ENCODE assay signal across 7 cellular contexts in the genomic region with DNA sequence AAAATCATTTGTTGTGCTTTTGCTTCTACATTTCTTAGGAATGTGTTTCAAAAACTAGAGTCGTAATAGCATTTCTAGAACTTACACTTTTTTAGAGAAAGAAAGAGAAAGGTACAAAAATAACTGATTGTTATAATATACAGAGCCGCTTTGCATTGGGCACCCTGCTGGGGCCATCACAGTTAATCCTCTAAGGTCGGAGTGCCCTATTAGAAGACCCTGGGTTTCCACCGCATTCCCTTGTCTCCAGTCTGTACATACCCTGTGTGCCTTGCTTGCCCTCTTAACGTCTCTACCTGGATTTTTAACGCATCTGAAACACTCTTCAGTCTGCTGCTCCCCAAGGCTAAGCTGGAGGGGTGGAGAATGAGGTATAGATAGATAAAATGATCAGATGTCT. TPM values are rescaled to one million over a fixed set of nuclear protein-coding genes. Genes with fewer than 3 reads are reported as not detected.
DNase-seq lines count a peak whose midpoint lies in the region; ATAC-seq and TF ChIP-seq lines count a peak whose summit lies in the region.
"Had no signal": no experiment of that assay in that cellular context is flagged by ENCODE, and none has a peak within 500 bp of the region (broad histone marks: within the 10 kb centered on the region; RNA-seq: fewer than 3 reads in every experiment).

No MANE protein-coding gene starts in this region.

- peaks cover 11% of the 10 kb centered on the region for H3K36me3 Mint-ChIP-seq in activated CD4-positive, alpha-beta T cell treated with anti-CD3 and anti-CD28 coated beads, Interleukin-2, amount 10 ng/mL, durations not matched to agents 7 days and 5 days (ENCODE audit: low read depth)
- peaks cover 21% of the 10 kb centered on the region for H3K36me3 Mint-ChIP-seq in endothelial cell (ENCODE audit: low read depth, unreplicated experiment)

- CTCF ChIA-PET in activated CD4-positive, alpha-beta T cell treated with anti-CD3 and anti-CD28 coated beads, Interleukin-2, amount 10 ng/mL, durations not matched to agents 7 days and 5 days (lab: Charles Lee): no interaction called here

- POLR2A ChIA-PET in activated CD4-positive, alpha-beta T cell treated with anti-CD3 and anti-CD28 coated beads, Interleukin-2, amount 10 ng/mL, durations not matched to agents 7 days and 5 days (lab: Charles Lee): no interaction called here

- ATAC-seq in HG03439 (IDR thresholded peaks at IDR 0.05; ENCODE audit: unreplicated experiment): no peak
- ATAC-seq: psoas muscle had no signal

- H3K9me3 Mint-ChIP-seq in activated CD4-positive, alpha-beta T cell treated with anti-CD3 and anti-CD28 coated beads, Interleukin-2, amount 10 ng/mL, durations not matched to agents 7 days and 5 days: no peaks in the 10 kb centered on the region
- no peaks in the 10 kb centered on the region for H3K9me3 Mint-ChIP-seq in endothelial cell (ENCODE audit: unreplicated experiment)

- H3K4me3 Mint-ChIP-seq in activated CD4-positive, alpha-beta T cell treated with anti-CD3 and anti-CD28 coated beads, Interleukin-2, amount 10 ng/mL, durations not matched to agents 7 days and 5 days: peak overlapping the region; percentile 62
- peak overlapping the region; percentile 93 for H3K4me3 Mint-ChIP-seq in endothelial cell (ENCODE audit: unreplicated experiment)

- DNase-seq in activated CD4-positive, alpha-beta T cell treated with anti-CD3 and anti-CD28 coated beads, Interleukin-2, amount 10 ng/mL, durations not matched to agents 7 days and 5 days: no peak
- DNase-seq in activated CD4-positive, alpha-beta T cell treated with anti-CD3 and anti-CD28 coated beads for 4 hours: no peak
- no peak for DNase-seq in endothelial cell (ENCODE audit: low spot score)
- DNase-seq in retinal pigment epithelial cell (ENCODE audit: low read depth): no peak
- DNase-seq in NCI-H187 treated with DMSO at 0.1 percent for 48 hours (lab: John Stamatoyannopoulos, UW): no peak
- DNase-seq: psoas muscle had no signal

- H3K4me1 Mint-ChIP-seq in activated CD4-positive, alpha-beta T cell treated with anti-CD3 and anti-CD28 coated beads, Interleukin-2, amount 10 ng/mL, durations not matched to agents 7 days and 5 days: peaks cover 10% of the 10 kb centered on the region
- H3K4me1 Mint-ChIP-seq in endothelial cell (ENCODE audit: unreplicated experiment): peaks cover 6% of the 10 kb centered on the region

- TF ChIP-seq CTCF in endothelial cell (IDR thresholded peaks at IDR 0.05; ENCODE audit: unreplicated experiment) (no peak), retinal pigment epithelial cell (conservative IDR thresholded peaks at IDR 0.05; ENCODE audit: low read depth, low read length) (no peak)

- H3K27ac Mint-ChIP-seq in activated CD4-positive, alpha-beta T cell treated with anti-CD3 and anti-CD28 coated beads, Interleukin-2, amount 10 ng/mL, durations not matched to agents 7 days and 5 days: no peak overlapping the region
- no peak overlapping the region for H3K27ac Mint-ChIP-seq in endothelial cell (ENCODE audit: unreplicated experiment)

- H3K27me3 Mint-ChIP-seq in activated CD4-positive, alpha-beta T cell treated with anti-CD3 and anti-CD28 coated beads, Interleukin-2, amount 10 ng/mL, durations not matched to agents 7 days and 5 days: peaks cover 2% of the 10 kb centered on the region
- H3K27me3 Mint-ChIP-seq in endothelial cell (ENCODE audit: unreplicated experiment): peaks cover 4% of the 10 kb centered on the region

- peak overlapping the region; percentile 74 for H3K4me3 ChIP-seq in retinal pigment epithelial cell (ENCODE audit: low read length)

RNA-seq across cellular contexts. Expression of gene MARVELD2, which starts 1.3 kb away (rescaled TPM):
- under 1 TPM; 0.07 to 0.17 TPM for total RNA-seq in activated CD4-positive, alpha-beta T cell treated with anti-CD3 and anti-CD28 coated beads, Interleukin-2, amount 10 ng/mL, durations not matched to agents 7 days and 5 days
- 6.5 TPM for total RNA-seq in endothelial cell (ENCODE audit: unreplicated experiment)

RNA-seq across cellular contexts. Expression of gene RAD17, which starts 46.6 kb away (rescaled TPM):
- total RNA-seq in activated CD4-positive, alpha-beta T cell treated with anti-CD3 and anti-CD28 coated beads, Interleukin-2, amount 10 ng/mL, durations not matched to agents 7 days and 5 days: 10 to 100 TPM; 23.6 to 26.8 TPM
- 23.3 TPM for total RNA-seq in endothelial cell (ENCODE audit: unreplicated experiment)

RNA-seq across cellular contexts. Expression of gene AK6, which starts 46.9 kb away (rescaled TPM):
- total RNA-seq in activated CD4-positive, alpha-beta T cell treated with anti-CD3 and anti-CD28 coated beads, Interleukin-2, amount 10 ng/mL, durations not matched to agents 7 days and 5 days: 10 to 100 TPM; 26.7 to 33.3 TPM
- 27.1 TPM for total RNA-seq in endothelial cell (ENCODE audit: unreplicated experiment)

RNA-seq across cellular contexts. Expression of gene TAF9, which starts 46.9 kb away (rescaled TPM):
- 10 to 100 TPM; 53.7 to 61.4 TPM for total RNA-seq in activated CD4-positive, alpha-beta T cell treated with anti-CD3 and anti-CD28 coated beads, Interleukin-2, amount 10 ng/mL, durations not matched to agents 7 days and 5 days
- total RNA-seq in endothelial cell (ENCODE audit: unreplicated experiment): 59.4 TPM
